1 cellular context compared by ENCODE assay signal in genomic region chr5:136011427-136012001, GRCh38.
TF ChIP-seq lines count a peak whose summit lies in the region.

No MANE protein-coding gene starts in this region.

TF ChIP-seq in HEK293, 187 proteins besides CTCF, POLR2A, EP300 and RAD21 (continued from another document):
- TF ChIP-seq ATF2 (tag by site-specific recombination; IDR thresholded peaks at IDR 0.05; ENCODE audit: low read depth): no peak
- no peak for TF ChIP-seq SCRT2 (tag by site-specific recombination; IDR thresholded peaks at IDR 0.05)
- TF ChIP-seq IKZF3 (tag by site-specific recombination; IDR thresholded peaks at IDR 0.05): peak; percentile 26; the same call in 1 of the 2 replicates
- peak; percentile 97 for TF ChIP-seq ZNF660 (tag by site-specific recombination; IDR thresholded peaks at IDR 0.05)
- no peak for TF ChIP-seq GLI2 (tag by site-specific recombination; IDR thresholded peaks at IDR 0.05; ENCODE audit: borderline replicate concordance, low read depth)
- 0 out of 2 replicates have a peak, but pooled peaks have one; percentile 16 for TF ChIP-seq ZNF692 (tag by site-specific recombination; IDR thresholded peaks at IDR 0.05)
- no peak for TF ChIP-seq TSHZ1 (tag by site-specific recombination; IDR thresholded peaks at IDR 0.05; ENCODE audit: borderline replicate concordance)
- peak; percentile 60 for TF ChIP-seq PRDM6 (tag by site-specific recombination; IDR thresholded peaks at IDR 0.05)
- peak; percentile 51 for TF ChIP-seq INSM2 (tag by site-specific recombination; IDR thresholded peaks at IDR 0.05)
- TF ChIP-seq ZNF391 (tag by site-specific recombination; IDR thresholded peaks at IDR 0.05; ENCODE audit: borderline replicate concordance, low read depth): no peak
TF ChIP-seq in HEK293: peak in this region for 9.
